ENCODE assay signal across 6 cellular contexts in the genomic region with DNA sequence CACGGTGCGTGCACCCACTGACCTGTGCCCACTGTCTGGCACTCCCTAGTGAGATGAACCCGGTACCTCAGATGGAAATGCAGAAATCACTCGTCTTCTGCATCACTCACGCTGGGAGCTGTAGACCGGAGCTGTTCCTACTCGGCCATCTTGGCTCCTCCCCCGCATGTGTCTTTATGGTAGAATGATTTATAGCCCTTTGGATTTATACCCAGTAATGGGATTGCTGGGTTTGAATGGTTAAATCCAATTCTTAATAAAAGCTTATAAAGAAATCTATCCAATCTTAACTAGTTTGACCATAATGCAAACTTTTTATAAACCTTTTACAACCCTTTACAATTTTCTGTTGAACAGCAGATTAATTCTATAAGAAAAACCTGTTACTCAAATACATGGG. TPM values are rescaled to one million over a fixed set of nuclear protein-coding genes. Genes with fewer than 3 reads are reported as not detected.
"Had no signal": no experiment of that assay in that cellular context is flagged by ENCODE, and none has a peak within 500 bp of the region (broad histone marks: within the 10 kb centered on the region; RNA-seq: fewer than 3 reads in every experiment).

No MANE protein-coding gene starts in this region.

RNA-seq across cellular contexts. Expression of a gene that starts 59.0 kb away (rescaled TPM):
- total RNA-seq: GM23248, H1, H4, H7, H9 had no signal
- polyA plus RNA-seq: GM23248, GM23338 had no signal
